In the genomic region with DNA sequence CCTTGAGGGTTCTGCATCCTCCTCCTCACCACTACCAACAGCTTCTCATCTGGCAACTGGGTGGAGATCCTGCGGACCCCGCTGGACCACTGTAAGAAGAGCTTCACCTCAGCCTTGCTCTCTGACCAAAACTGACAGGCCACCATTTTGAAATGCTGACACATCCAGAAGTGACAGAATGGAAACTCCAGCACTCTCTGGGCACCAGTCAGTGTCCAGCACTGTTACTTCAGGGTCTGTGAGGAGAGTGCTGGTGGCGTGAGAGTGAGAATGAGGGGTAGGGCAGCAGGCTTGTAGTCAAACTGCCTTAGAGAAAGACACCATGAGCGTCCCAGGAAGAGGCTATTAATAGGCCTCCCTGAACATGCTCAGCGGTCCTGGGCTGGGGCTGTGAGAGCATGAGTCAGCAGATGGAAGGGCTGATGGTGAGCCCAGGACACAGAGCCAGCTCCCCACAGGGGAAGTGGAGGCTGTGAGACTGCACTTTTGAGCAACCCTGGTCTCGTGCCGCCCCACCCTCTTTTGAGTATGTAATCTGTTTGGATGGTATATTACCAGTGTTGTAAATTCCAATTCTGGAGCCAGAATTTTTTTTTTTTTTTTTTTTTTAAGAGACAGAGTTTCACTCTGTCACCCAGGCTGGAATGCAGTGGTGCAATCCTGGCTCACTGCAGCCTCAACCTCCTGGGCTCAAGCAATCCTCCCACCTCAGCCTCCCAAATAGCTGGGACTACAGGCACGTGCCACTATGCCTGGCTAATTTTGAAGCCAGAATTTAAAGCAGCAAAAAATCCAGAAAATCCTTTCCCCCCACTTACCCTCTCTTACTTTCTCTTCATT, we compare ENCODE assay signal across 8 cellular contexts. TPM values are rescaled to one million over a fixed set of nuclear protein-coding genes. Genes with fewer than 3 reads are reported as not detected.
A peak's percentile ranks its signal among the peaks of the same experiment; 100 is the strongest.
DNase-seq lines count a peak whose midpoint lies in the region; ATAC-seq and TF ChIP-seq lines count a peak whose summit lies in the region.

No MANE protein-coding gene starts in this region.

- H3K4me1 ChIP-seq in Panc1 (ENCODE audit: control insufficient read depth, insufficient read depth, low read length): peaks cover 3% of the 10 kb centered on the region; the same call in 1 of the 2 replicates
- peaks cover 2 to 7% of the 10 kb centered on the region in 2 donors for H3K4me1 ChIP-seq in neuronal stem cell (ENCODE audit: control insufficient read depth in 2 of 2, insufficient read depth in 1 of 2, low read depth in 1 of 2, low read length in 2 of 2)

- peak overlapping the region; percentile 17 for H2BK5ac ChIP-seq in neuronal stem cell (ENCODE audit: low read length)

- H2AK5ac ChIP-seq in neuronal stem cell (ENCODE audit: low read depth, low read length): no peak overlapping the region

- H3K79me1 ChIP-seq in neuronal stem cell (ENCODE audit: low read depth, low read length): no peaks in the 10 kb centered on the region

- H4K91ac ChIP-seq in neuronal stem cell (ENCODE audit: low read depth, low read length, poor library complexity): no peak overlapping the region

- WGBS in neuronal stem cell (ENCODE audit: extremely low coverage in 2 of 2, insufficient read length in 2 of 2, insufficient replicate concordance in 1 of 2), 2 donors: no CpG with 5 or more reads among the region's 8 CpGs

- DNase-seq in EL (peak; percentile 94), Panc1 (ENCODE audit: low read depth, low spot score) (peak; percentile 20), neuronal stem cell (ENCODE audit: low spot score) (no peak), GM20000 (ENCODE audit: low spot score) (no peak), mesenteric fat pad (ENCODE audit: low spot score) (no peak)
- no peak for DNase-seq in naive thymus-derived CD8-positive, alpha-beta T cell

- ATAC-seq in Panc1 (peak; percentile 76), esophagus mucosa (peak; percentile 86), GM18868 (IDR thresholded peaks at IDR 0.05; ENCODE audit: unreplicated experiment) (no peak)
- no peak for ATAC-seq in naive thymus-derived CD8-positive, alpha-beta T cell

- H3K27me3 Mint-ChIP-seq in naive thymus-derived CD8-positive, alpha-beta T cell: no peaks in the 10 kb centered on the region

- H2BK12ac ChIP-seq in neuronal stem cell (ENCODE audit: low read length): no peak overlapping the region

- H2BK15ac ChIP-seq in neuronal stem cell (ENCODE audit: low read length): no peak overlapping the region

- no peak overlapping the region for H3K27ac ChIP-seq in Panc1 (ENCODE audit: low read length)
- no peak overlapping the region for H3K27ac ChIP-seq in neuronal stem cell (replicated peaks; ENCODE audit: low read length)

- no peak overlapping the region for H3K4me3 Mint-ChIP-seq in naive thymus-derived CD8-positive, alpha-beta T cell

- H3K23ac ChIP-seq in neuronal stem cell (ENCODE audit: low read depth, low read length, poor library complexity): peak overlapping the region; percentile 68

- peaks cover 0 to 4% (median under 1%) of the 10 kb centered on the region in 4 donors for H3K4me1 Mint-ChIP-seq in naive thymus-derived CD8-positive, alpha-beta T cell

- H4K8ac ChIP-seq in neuronal stem cell (ENCODE audit: low read depth, low read length): no peak overlapping the region

- H3K36me3 Mint-ChIP-seq in naive thymus-derived CD8-positive, alpha-beta T cell: no peaks in the 10 kb centered on the region

- no TSS peak for BruUV-seq in Panc1 (replicated peaks; lab: Mats Ljungman, UMichigan)

- in situ Hi-C loops in Panc1 (cut with HindIII; ENCODE audit: low pct_unique_long_range_greater_than_20kb, low sequenced_read_pairs): no loop called here

- no peak overlapping the region for H3K27ac Mint-ChIP-seq in naive thymus-derived CD8-positive, alpha-beta T cell

- no peak overlapping the region for H3K4me2 ChIP-seq in neuronal stem cell (ENCODE audit: insufficient read depth, low read length, poor library complexity, severe bottlenecking)

- peak overlapping the region; percentile 51 for H3K14ac ChIP-seq in neuronal stem cell (ENCODE audit: low read length)

- H3K4ac ChIP-seq in neuronal stem cell (ENCODE audit: low read length): no peak overlapping the region

- H3K9me3 ChIP-seq in Panc1 (ENCODE audit: control insufficient read depth, insufficient read depth, low read depth, low read length) (no peaks in the 10 kb centered on the region), neuronal stem cell (replicated peaks in 1 of 2; ENCODE audit: control insufficient read depth in 2 of 2, insufficient read depth in 1 of 2, low read depth in 1 of 2, low read length in 2 of 2) (no peaks in the 10 kb centered on the region)

- no peak overlapping the region for H2BK120ac ChIP-seq in neuronal stem cell (ENCODE audit: low read depth, low read length)

- H3K9ac ChIP-seq in neuronal stem cell (ENCODE audit: low read depth, low read length, poor library complexity): no peak overlapping the region

- TF ChIP-seq CTCF in Panc1 (IDR thresholded peaks at IDR 0.05) (no peak), GM20000 (IDR thresholded peaks at IDR 0.05; ENCODE audit: extremely low read depth, missing control alignments) (no peak)

- H3K36me3 ChIP-seq in Panc1 (ENCODE audit: control insufficient read depth, insufficient read depth, low read length) (no peaks in the 10 kb centered on the region), neuronal stem cell (replicated peaks in 1 of 2; ENCODE audit: control insufficient read depth in 2 of 2, insufficient read depth in 2 of 2, low read length in 2 of 2) (no peaks in the 10 kb centered on the region)

- H3K27me3 ChIP-seq in Panc1 (ENCODE audit: control insufficient read depth, insufficient read depth, low read length) (no peaks in the 10 kb centered on the region), neuronal stem cell (ENCODE audit: control insufficient read depth in 3 of 3, insufficient read depth in 3 of 3, low read depth in 1 of 3, low read length in 3 of 3) (no peaks in the 10 kb centered on the region)

- POLR2A ChIA-PET in Panc1 (lab: Charles Lee): no interaction called here
- POLR2A ChIA-PET in naive thymus-derived CD8-positive, alpha-beta T cell (lab: Charles Lee): no interaction called here

- H3K4me3 ChIP-seq in Panc1 (ENCODE audit: low read depth in 2 of 2, low read length in 2 of 2) (no peak overlapping the region), neuronal stem cell (ENCODE audit: low read length in 2 of 2) (no peak overlapping the region)

- no peaks in the 10 kb centered on the region for H3K9me3 Mint-ChIP-seq in naive thymus-derived CD8-positive, alpha-beta T cell

- H3K18ac ChIP-seq in neuronal stem cell (ENCODE audit: low read length): peak overlapping the region; percentile 46

- peak overlapping the region; percentile 79 for H2AFZ ChIP-seq in neuronal stem cell (ENCODE audit: low read length)

- CTCF ChIA-PET in Panc1 (lab: Charles Lee): no interaction called here

- intact Hi-C loops in Panc1 (cut with micrococcal nuclease; ENCODE audit: unreplicated experiment): no loop called here

RNA-seq across cellular contexts. Expression of a gene that starts 34.4 kb away (rescaled TPM):
- total RNA-seq in Panc1 (2021; ENCODE audit: unreplicated experiment) (34.5 TPM), esophagus mucosa (14.1 TPM), mesenteric fat pad (33.6 TPM)
- 18.6 TPM for polyA plus RNA-seq in Panc1 (2012; ENCODE audit: insufficient read length)
- 6.5 TPM for polyA plus RNA-seq in neuronal stem cell (2013, experiment 1 of 2)
- 6.8 TPM for polyA plus RNA-seq in neuronal stem cell (2013, experiment 2 of 2)
- 1 to 10 TPM; 9.4 to 9.7 TPM for total RNA-seq in naive thymus-derived CD8-positive, alpha-beta T cell
- 1 to 10 TPM in 2 of 3 donors, under 1 TPM in 1; 0.98 to 2.2 (median 1.6) TPM for polyA plus RNA-seq in naive thymus-derived CD8-positive, alpha-beta T cell

Comparison
In these comparisons a context has a peak if more than half of its experiments do, and no peak if none do; other contexts are left out.
1. DNase-seq: peak in EL (single experiment) and Panc1 (single experiment); none in neuronal stem cell (single experiment), GM20000 (single experiment), mesenteric fat pad (single experiment) and naive thymus-derived CD8-positive, alpha-beta T cell (0 of 10).
2. ATAC-seq: peak in Panc1 (single experiment) and esophagus mucosa (single experiment); none in GM18868 (single experiment) and naive thymus-derived CD8-positive, alpha-beta T cell (0 of 2).